1 cellular context compared by ENCODE assay signal in genomic region chr5:160180931-160181330, GRCh38.
A peak's percentile ranks its signal among the peaks of the same experiment; 100 is the strongest.
TF ChIP-seq lines count a peak whose summit lies in the region.

No MANE protein-coding gene starts in this region.

TF ChIP-seq in K562, 482 proteins besides CTCF, POLR2A, EP300 and RAD21 (continued from another document):
- TF ChIP-seq, protein P1, sequence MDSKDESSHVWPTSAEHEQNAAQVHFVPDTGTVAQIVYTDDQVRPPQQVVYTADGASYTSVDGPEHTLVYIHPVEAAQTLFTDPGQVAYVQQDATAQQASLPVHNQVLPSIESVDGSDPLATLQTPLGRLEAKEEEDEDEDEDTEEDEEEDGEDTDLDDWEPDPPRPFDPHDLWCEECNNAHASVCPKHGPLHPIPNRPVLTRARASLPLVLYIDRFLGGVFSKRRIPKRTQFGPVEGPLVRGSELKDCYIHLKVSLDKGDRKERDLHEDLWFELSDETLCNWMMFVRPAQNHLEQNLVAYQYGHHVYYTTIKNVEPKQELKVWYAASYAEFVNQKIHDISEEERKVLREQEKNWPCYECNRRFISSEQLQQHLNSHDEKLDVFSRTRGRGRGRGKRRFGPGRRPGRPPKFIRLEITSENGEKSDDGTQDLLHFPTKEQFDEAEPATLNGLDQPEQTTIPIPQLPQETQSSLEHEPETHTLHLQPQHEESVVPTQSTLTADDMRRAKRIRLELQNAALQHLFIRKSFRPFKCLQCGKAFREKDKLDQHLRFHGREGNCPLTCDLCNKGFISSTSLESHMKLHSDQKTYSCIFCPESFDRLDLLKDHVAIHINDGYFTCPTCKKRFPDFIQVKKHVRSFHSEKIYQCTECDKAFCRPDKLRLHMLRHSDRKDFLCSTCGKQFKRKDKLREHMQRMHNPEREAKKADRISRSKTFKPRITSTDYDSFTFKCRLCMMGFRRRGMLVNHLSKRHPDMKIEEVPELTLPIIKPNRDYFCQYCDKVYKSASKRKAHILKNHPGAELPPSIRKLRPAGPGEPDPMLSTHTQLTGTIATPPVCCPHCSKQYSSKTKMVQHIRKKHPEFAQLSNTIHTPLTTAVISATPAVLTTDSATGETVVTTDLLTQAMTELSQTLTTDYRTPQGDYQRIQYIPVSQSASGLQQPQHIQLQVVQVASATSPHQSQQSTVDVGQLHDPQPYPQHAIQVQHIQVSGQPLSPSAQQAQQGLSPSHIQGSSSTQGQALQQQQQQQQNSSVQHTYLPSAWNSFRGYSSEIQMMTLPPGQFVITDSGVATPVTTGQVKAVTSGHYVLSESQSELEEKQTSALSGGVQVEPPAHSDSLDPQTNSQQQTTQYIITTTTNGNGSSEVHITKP (IDR thresholded peaks at IDR 0.05; ENCODE audit: partially characterized antibody), result no peak
- TF ChIP-seq ZNF24 (IDR thresholded peaks at IDR 0.05) (peak; percentile 66; the same call in 1 of the 2 replicates), ZNF717 (CRISPR knock-in tag; IDR thresholded peaks at IDR 0.05) (no peak)
